Comparison of ENCODE assay signal across 2 cellular contexts in genomic region chr5:80592761-80593160, GRCh38.
TF ChIP-seq lines count a peak whose summit lies in the region.

No MANE protein-coding gene starts in this region.

TF ChIP-seq in IMR-90, 13 proteins besides CTCF, POLR2A, EP300 and RAD21 (continued from another document):
- TF ChIP-seq ELK1 (IDR thresholded peaks at IDR 0.05; ENCODE audit: borderline replicate concordance, low read depth, low read length) (no peak), MXI1 (IDR thresholded peaks at IDR 0.05; ENCODE audit: borderline replicate concordance, low read depth, low read length) (no peak), MAZ (IDR thresholded peaks at IDR 0.05; ENCODE audit: borderline replicate concordance, low read depth, low read length) (no peak), RCOR1 (IDR thresholded peaks at IDR 0.05; ENCODE audit: insufficient replicate concordance, low read length) (no peak)

TF ChIP-seq in WTC11, 78 proteins besides CTCF, POLR2A, EP300 and RAD21 (continued from another document):
- TF ChIP-seq AFF4 (CRISPR knock-in tag; IDR thresholded peaks at IDR 0.05; ENCODE audit: borderline replicate concordance) (no peak), JUN (CRISPR knock-in tag; IDR thresholded peaks at IDR 0.05) (no peak), ESRRA (CRISPR knock-in tag; IDR thresholded peaks at IDR 0.05; ENCODE audit: borderline replicate concordance) (no peak), NR1H2 (CRISPR knock-in tag; IDR thresholded peaks at IDR 0.05) (no peak), EMX1 (CRISPR knock-in tag; IDR thresholded peaks at IDR 0.05) (no peak), FOXP1 (CRISPR knock-in tag; IDR thresholded peaks at IDR 0.05; ENCODE audit: borderline replicate concordance) (no peak), GRHL2 (CRISPR knock-in tag; IDR thresholded peaks at IDR 0.05; ENCODE audit: insufficient replicate concordance, severe bottlenecking) (no peak), TCF7 (CRISPR knock-in tag; IDR thresholded peaks at IDR 0.05; ENCODE audit: low read depth) (no peak), IRF2 (CRISPR knock-in tag; IDR thresholded peaks at IDR 0.05; ENCODE audit: borderline replicate concordance, low read depth) (no peak), GTF2I (CRISPR knock-in tag; conservative IDR thresholded peaks at IDR 0.05) (no peak), ERG (CRISPR knock-in tag; IDR thresholded peaks at IDR 0.05) (no peak), ZNF671 (CRISPR knock-in tag; IDR thresholded peaks at IDR 0.05) (no peak), HMGXB4 (CRISPR knock-in tag; IDR thresholded peaks at IDR 0.05) (no peak), ZNF121 (CRISPR knock-in tag; IDR thresholded peaks at IDR 0.05) (no peak), PRDM15 (CRISPR knock-in tag; IDR thresholded peaks at IDR 0.05) (no peak), PRRX2 (CRISPR knock-in tag; IDR thresholded peaks at IDR 0.05) (no peak)
